ENCODE assay signal across 1 cellular context in the genomic region with DNA sequence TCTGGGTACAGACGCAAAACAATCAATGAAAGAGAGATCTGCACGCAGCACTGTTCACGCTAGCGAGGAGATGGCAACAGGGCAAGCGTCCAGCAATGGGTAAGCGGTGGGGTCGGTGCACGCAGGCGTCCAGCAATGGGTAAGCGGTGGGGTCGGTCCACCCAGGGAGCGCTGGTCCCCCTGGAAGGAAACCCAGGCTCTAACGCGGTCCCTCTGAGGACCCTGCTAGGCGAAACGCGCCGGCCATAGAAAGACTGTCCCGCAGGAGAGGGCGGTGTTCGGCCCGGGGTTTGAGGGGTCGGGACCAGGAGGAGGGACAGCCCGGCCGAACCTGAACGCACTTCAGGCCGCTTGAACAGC.
TF ChIP-seq lines count a peak whose summit lies in the region.

No MANE protein-coding gene starts in this region.

TF ChIP-seq in HepG2, 621 proteins besides CTCF, POLR2A, EP300 and RAD21:
- TF ChIP-seq, protein P1, sequence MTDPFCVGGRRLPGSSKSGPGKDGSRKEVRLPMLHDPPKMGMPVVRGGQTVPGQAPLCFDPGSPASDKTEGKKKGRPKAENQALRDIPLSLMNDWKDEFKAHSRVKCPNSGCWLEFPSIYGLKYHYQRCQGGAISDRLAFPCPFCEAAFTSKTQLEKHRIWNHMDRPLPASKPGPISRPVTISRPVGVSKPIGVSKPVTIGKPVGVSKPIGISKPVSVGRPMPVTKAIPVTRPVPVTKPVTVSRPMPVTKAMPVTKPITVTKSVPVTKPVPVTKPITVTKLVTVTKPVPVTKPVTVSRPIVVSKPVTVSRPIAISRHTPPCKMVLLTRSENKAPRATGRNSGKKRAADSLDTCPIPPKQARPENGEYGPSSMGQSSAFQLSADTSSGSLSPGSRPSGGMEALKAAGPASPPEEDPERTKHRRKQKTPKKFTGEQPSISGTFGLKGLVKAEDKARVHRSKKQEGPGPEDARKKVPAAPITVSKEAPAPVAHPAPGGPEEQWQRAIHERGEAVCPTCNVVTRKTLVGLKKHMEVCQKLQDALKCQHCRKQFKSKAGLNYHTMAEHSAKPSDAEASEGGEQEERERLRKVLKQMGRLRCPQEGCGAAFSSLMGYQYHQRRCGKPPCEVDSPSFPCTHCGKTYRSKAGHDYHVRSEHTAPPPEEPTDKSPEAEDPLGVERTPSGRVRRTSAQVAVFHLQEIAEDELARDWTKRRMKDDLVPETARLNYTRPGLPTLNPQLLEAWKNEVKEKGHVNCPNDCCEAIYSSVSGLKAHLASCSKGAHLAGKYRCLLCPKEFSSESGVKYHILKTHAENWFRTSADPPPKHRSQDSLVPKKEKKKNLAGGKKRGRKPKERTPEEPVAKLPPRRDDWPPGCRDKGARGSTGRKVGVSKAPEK (CRISPR knock-in tag; IDR thresholded peaks at IDR 0.05; ENCODE audit: borderline replicate concordance), result peak; percentile 38; the same call in 1 of the 2 replicates
- TF ChIP-seq ZNF263 (CRISPR knock-in tag; IDR thresholded peaks at IDR 0.05) (no peak; the same call in 1 of the 2 replicates), ZNF350 (CRISPR knock-in tag; IDR thresholded peaks at IDR 0.05; ENCODE audit: borderline replicate concordance, low read depth) (peak; percentile 65; the same call in 1 of the 2 replicates), LCORL (IDR thresholded peaks at IDR 0.05) (no peak), LCORL (CRISPR knock-in tag; IDR thresholded peaks at IDR 0.05) (peak; percentile 19; the same call in 1 of the 2 replicates), TEAD3 (CRISPR knock-in tag; optimal IDR thresholded peaks at IDR 0.05; ENCODE audit: borderline replicate concordance) (peak; percentile 4), HBP1 (CRISPR knock-in tag; IDR thresholded peaks at IDR 0.05; ENCODE audit: low read depth) (no peak), ZNF547 (CRISPR knock-in tag; IDR thresholded peaks at IDR 0.05) (peak; percentile 9; the same call in 1 of the 2 replicates), HDAC2 (CRISPR knock-in tag; IDR thresholded peaks at IDR 0.05) (no peak), ZNF136 (CRISPR knock-in tag; IDR thresholded peaks at IDR 0.05; ENCODE audit: low read depth) (no peak), ZNF18 (CRISPR knock-in tag; IDR thresholded peaks at IDR 0.05; ENCODE audit: insufficient replicate concordance) (peak; percentile 53), ZNF121 (CRISPR knock-in tag; IDR thresholded peaks at IDR 0.05) (peak; percentile 12; the same call in 1 of the 2 replicates), ARNT (IDR thresholded peaks at IDR 0.05) (no peak), NFYB (CRISPR knock-in tag; IDR thresholded peaks at IDR 0.05) (no peak), ZNF605 (CRISPR knock-in tag; IDR thresholded peaks at IDR 0.05) (peak; percentile 59; the same call in 1 of the 2 replicates), MEF2D (CRISPR knock-in tag; IDR thresholded peaks at IDR 0.05) (0 out of 2 replicates have a peak, but pooled peaks have one; percentile 47), ZNF598 (CRISPR knock-in tag; IDR thresholded peaks at IDR 0.05; ENCODE audit: borderline replicate concordance) (peak; percentile 14; the same call in 1 of the 2 replicates), ZNF20 (CRISPR knock-in tag; IDR thresholded peaks at IDR 0.05) (0 out of 2 replicates have a peak, but pooled peaks have one; percentile 79), THAP9 (CRISPR knock-in tag; IDR thresholded peaks at IDR 0.05; ENCODE audit: borderline replicate concordance) (peak; percentile 32; the same call in 1 of the 2 replicates), ZNF292 (CRISPR knock-in tag; IDR thresholded peaks at IDR 0.05; ENCODE audit: borderline replicate concordance, low read depth) (peak; percentile 61), ZNF850 (CRISPR knock-in tag; conservative IDR thresholded peaks at IDR 0.05) (no peak), THAP8 (CRISPR knock-in tag; IDR thresholded peaks at IDR 0.05; ENCODE audit: borderline replicate concordance) (0 out of 2 replicates have a peak, but pooled peaks have one; percentile 38), KLF13 (CRISPR knock-in tag; IDR thresholded peaks at IDR 0.05) (no peak), CC2D1A (CRISPR knock-in tag; IDR thresholded peaks at IDR 0.05) (0 out of 2 replicates have a peak, but pooled peaks have one; percentile 36), HIC2 (CRISPR knock-in tag; IDR thresholded peaks at IDR 0.05; ENCODE audit: low read depth) (no peak), SP140L (CRISPR knock-in tag; IDR thresholded peaks at IDR 0.05; ENCODE audit: borderline replicate concordance) (no peak), UBTF (CRISPR knock-in tag; IDR thresholded peaks at IDR 0.05) (peak; percentile 51; the same call in 1 of the 2 replicates), CSRNP1 (CRISPR knock-in tag; IDR thresholded peaks at IDR 0.05) (0 out of 2 replicates have a peak, but pooled peaks have one; percentile 22), SRSF1 (optimal IDR thresholded peaks at IDR 0.05; ENCODE audit: low read depth, low read length) (peak; percentile 41), ZNF207 (IDR thresholded peaks at IDR 0.05; ENCODE audit: borderline replicate concordance) (no peak), ISL2 (CRISPR knock-in tag; IDR thresholded peaks at IDR 0.05) (no peak), GFI1 (CRISPR knock-in tag; IDR thresholded peaks at IDR 0.05; ENCODE audit: borderline replicate concordance) (0 out of 2 replicates have a peak, but pooled peaks have one; percentile 1), MTF2 (CRISPR knock-in tag; IDR thresholded peaks at IDR 0.05; ENCODE audit: borderline replicate concordance) (peak; percentile 47; the same call in 1 of the 2 replicates)
